In the genomic region with DNA sequence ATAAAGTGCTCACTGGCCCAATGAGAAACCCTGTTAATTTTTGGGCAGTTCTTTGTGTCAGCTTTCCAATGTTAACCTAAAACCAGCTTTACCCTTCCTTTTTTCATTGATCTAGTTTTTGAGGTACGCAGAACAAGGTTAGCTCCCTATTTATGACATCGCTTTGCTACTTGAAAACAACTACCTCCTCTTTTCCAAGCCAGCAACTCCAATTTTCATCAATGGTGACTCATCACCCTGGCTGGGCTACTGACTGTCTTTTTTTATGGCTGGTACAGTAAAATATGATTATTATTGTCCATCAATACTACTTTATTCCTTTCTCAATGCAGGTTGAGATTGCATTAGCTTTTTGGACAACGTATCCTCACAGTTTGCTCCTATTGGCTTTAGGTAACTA, we compare ENCODE assay signal across 19 cellular contexts. TPM values are rescaled to one million over a fixed set of nuclear protein-coding genes. Genes with fewer than 3 reads are reported as not detected.
DNase-seq lines count a peak whose midpoint lies in the region; ATAC-seq and TF ChIP-seq lines count a peak whose summit lies in the region.
"Had no signal": no experiment of that assay in that cellular context is flagged by ENCODE, and none has a peak within 500 bp of the region (broad histone marks: within the 10 kb centered on the region; RNA-seq: fewer than 3 reads in every experiment).

No MANE protein-coding gene starts in this region.

- H3K27ac ChIP-seq in IMR-90 (ENCODE audit: insufficient read depth, low read length) (no peak overlapping the region), foreskin keratinocyte (peak overlapping the region; percentile 71)
- H3K27ac ChIP-seq: HL-60 had no signal

- H4K8ac ChIP-seq in IMR-90 (ENCODE audit: low read depth in 2 of 2, low read length in 2 of 2): no peak overlapping the region

- no peak overlapping the region for H4K5ac ChIP-seq in IMR-90 (ENCODE audit: low read depth, low read length)

- in situ Hi-C loops in IMR-90 (cut with MboI; ENCODE audit: low sequenced_read_pairs): no loop called here

- no peak for TF ChIP-seq CTCF in IMR-90 (conservative IDR thresholded peaks at IDR 0.05; ENCODE audit: low read depth, low read length)
- no peak for TF ChIP-seq CTCF in foreskin keratinocyte (conservative IDR thresholded peaks at IDR 0.05)

- H2BK20ac ChIP-seq in IMR-90 (ENCODE audit: low read depth, low read length): no peak overlapping the region

- no peaks in the 10 kb centered on the region for H3K36me3 ChIP-seq in IMR-90 (ENCODE audit: control insufficient read depth, insufficient read depth, low read length)
- H3K36me3 ChIP-seq: MG63 had no signal

- H3K27me3 ChIP-seq in IMR-90 (ENCODE audit: control insufficient read depth, insufficient read depth, low read length): peaks cover 4% of the 10 kb centered on the region
- no peaks in the 10 kb centered on the region for H3K27me3 ChIP-seq in foreskin keratinocyte
- H3K27me3 ChIP-seq: MG63 had no signal

- CTCF ChIA-PET in IMR-90 (lab: Yijun Ruan, JAX): no interaction called here

- no peak overlapping the region for H3K56ac ChIP-seq in IMR-90 (ENCODE audit: extremely low read depth, insufficient read depth, low read length)

- H3K9me3 ChIP-seq in IMR-90 (ENCODE audit: control insufficient read depth, insufficient read depth, low read length): no peaks in the 10 kb centered on the region
- H3K9me3 ChIP-seq: MG63 had no signal

- intact Hi-C loops in IMR-90 (cut with micrococcal nuclease): no loop called here

- no peak overlapping the region for H2AK5ac ChIP-seq in IMR-90 (ENCODE audit: low read depth, low read length)

- H3K18ac ChIP-seq in IMR-90 (ENCODE audit: low read depth, low read length): no peak overlapping the region

- H3K4me3 ChIP-seq in IMR-90 (ENCODE audit: insufficient read depth, low read depth, low read length): no peak overlapping the region
- H3K4me3 ChIP-seq: MG63 had no signal

- peaks cover 2% of the 10 kb centered on the region; the same call in 1 of the 2 replicates for H3K9me1 ChIP-seq in IMR-90 (ENCODE audit: insufficient read depth, low read length)

- H2BK5ac ChIP-seq in IMR-90 (ENCODE audit: low read depth, low read length, poor library complexity, severe bottlenecking): no peak overlapping the region

- no peak overlapping the region for H4K91ac ChIP-seq in IMR-90 (ENCODE audit: insufficient read depth, low read depth, low read length)

- H3K4me1 ChIP-seq in IMR-90 (ENCODE audit: control insufficient read depth, insufficient read depth, low read length) (no peaks in the 10 kb centered on the region), foreskin keratinocyte (peaks cover 16% of the 10 kb centered on the region)

- 72% methylated on average over 2 of the region's 3 CpGs; no CpG with 5 or more reads in 1 of the 2 experiments for WGBS in IMR-90 (ENCODE audit: extremely low coverage in 2 of 2, insufficient read length in 1 of 2), 2 experiments

- H3K23ac ChIP-seq in IMR-90 (ENCODE audit: low read depth, low read length): no peak overlapping the region

- H3K14ac ChIP-seq in IMR-90 (replicated peaks; ENCODE audit: low read depth, low read length): no peak overlapping the region

- H3K4ac ChIP-seq in IMR-90 (ENCODE audit: low read depth, low read length): no peak overlapping the region

- no TSS peak for BruUV-seq in IMR-90 (replicated peaks; lab: Mats Ljungman, UMichigan)

- no peaks in the 10 kb centered on the region for H3K79me1 ChIP-seq in IMR-90 (ENCODE audit: low read depth in 1 of 2, low read length in 2 of 2)

- DNase-seq in AG08395 (ENCODE audit: low spot score): peak; percentile 8
- no peak for DNase-seq in IMR-90
- peak; percentile 2 for DNase-seq in amniotic stem cell (lab: John Stamatoyannopoulos, UW)
- peak in 1 of 2 donors; percentile 45 for DNase-seq in foreskin keratinocyte
- no peak for DNase-seq in activated naive CD4-positive, alpha-beta T cell (lab: John Stamatoyannopoulos, UW)
- DNase-seq in NCI-H1048 (lab: John Stamatoyannopoulos, UW): no peak
- DNase-seq: AML-193, DMS53, GDM1, KG1, MG63, NCI-H1105 treated with DMSO at 0.1 percent for 48 hours, NCI-H187 treated with DMSO at 0.1 percent for 48 hours, NCI-H510A, SHP77 treated with DMSO at 0.1 percent for 48 hours had no signal

- dilution Hi-C loops in IMR-90 (cut with HindIII; ENCODE audit: low sequenced_read_pairs, unreplicated experiment): no loop called here

- no peak overlapping the region for H2AFZ ChIP-seq in IMR-90 (replicated peaks; ENCODE audit: low read length, poor library complexity)

- no peak overlapping the region for H2BK15ac ChIP-seq in IMR-90 (ENCODE audit: low read depth, low read length)

- no peaks in the 10 kb centered on the region for H4K20me1 ChIP-seq in IMR-90 (ENCODE audit: insufficient read depth, low read length)

- H2AK9ac ChIP-seq in IMR-90 (replicated peaks; ENCODE audit: low read depth, low read length, poor library complexity): no peak overlapping the region

- no peak overlapping the region for H3K9ac ChIP-seq in IMR-90 (ENCODE audit: low read depth, low read length)

- POLR2A ChIA-PET in IMR-90 (lab: Charles Lee; ENCODE audit: unreplicated experiment): no interaction called here

- H3K4me2 ChIP-seq in IMR-90 (ENCODE audit: low read depth, low read length): no peak overlapping the region

- no peak for TF ChIP-seq POLR2A in IMR-90 (IDR thresholded peaks at IDR 0.05; ENCODE audit: low read depth, low read length)

- no peak overlapping the region for H2BK120ac ChIP-seq in IMR-90 (ENCODE audit: low read depth, low read length)

- ATAC-seq in IMR-90 (ENCODE audit: low read depth) (peak; percentile 21; the same call in 1 of the 2 replicates), foreskin keratinocyte (peak; percentile 43), GM18858 (IDR thresholded peaks at IDR 0.05; ENCODE audit: unreplicated experiment) (no peak), GM18520 (IDR thresholded peaks at IDR 0.05; ENCODE audit: unreplicated experiment) (no peak)
- ATAC-seq: HCT116 had no signal

- TF ChIP-seq RAD21 in IMR-90 (IDR thresholded peaks at IDR 0.05; ENCODE audit: low read length): no peak

TF ChIP-seq in IMR-90, 13 proteins besides CTCF, POLR2A, EP300 and RAD21:
- TF ChIP-seq SMC3 (IDR thresholded peaks at IDR 0.05; ENCODE audit: low read depth, low read length) (no peak), FOS (IDR thresholded peaks at IDR 0.05; ENCODE audit: low read depth, low read length) (no peak), BHLHE40 (IDR thresholded peaks at IDR 0.05; ENCODE audit: low read depth, low read length) (no peak), CHD1 (IDR thresholded peaks at IDR 0.05; ENCODE audit: low read depth, low read length) (no peak), RFX5 (IDR thresholded peaks at IDR 0.05; ENCODE audit: low read depth, low read length) (no peak), MAFK (IDR thresholded peaks at IDR 0.05; ENCODE audit: low read depth, low read length) (no peak), NFE2L2 (IDR thresholded peaks at IDR 0.05; ENCODE audit: low read depth, low read length) (no peak), MAZ (IDR thresholded peaks at IDR 0.05; ENCODE audit: borderline replicate concordance, low read depth, low read length) (no peak), CEBPB (IDR thresholded peaks at IDR 0.05; ENCODE audit: low read depth, low read length) (no peak), MXI1 (IDR thresholded peaks at IDR 0.05; ENCODE audit: borderline replicate concordance, low read depth, low read length) (no peak), RCOR1 (IDR thresholded peaks at IDR 0.05; ENCODE audit: insufficient replicate concordance, low read length) (no peak)
- TF ChIP-seq, protein P1, sequence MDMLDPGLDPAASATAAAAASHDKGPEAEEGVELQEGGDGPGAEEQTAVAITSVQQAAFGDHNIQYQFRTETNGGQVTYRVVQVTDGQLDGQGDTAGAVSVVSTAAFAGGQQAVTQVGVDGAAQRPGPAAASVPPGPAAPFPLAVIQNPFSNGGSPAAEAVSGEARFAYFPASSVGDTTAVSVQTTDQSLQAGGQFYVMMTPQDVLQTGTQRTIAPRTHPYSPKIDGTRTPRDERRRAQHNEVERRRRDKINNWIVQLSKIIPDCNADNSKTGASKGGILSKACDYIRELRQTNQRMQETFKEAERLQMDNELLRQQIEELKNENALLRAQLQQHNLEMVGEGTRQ (IDR thresholded peaks at IDR 0.05; ENCODE audit: low read depth, low read length): no peak
- TF ChIP-seq, protein P2, sequence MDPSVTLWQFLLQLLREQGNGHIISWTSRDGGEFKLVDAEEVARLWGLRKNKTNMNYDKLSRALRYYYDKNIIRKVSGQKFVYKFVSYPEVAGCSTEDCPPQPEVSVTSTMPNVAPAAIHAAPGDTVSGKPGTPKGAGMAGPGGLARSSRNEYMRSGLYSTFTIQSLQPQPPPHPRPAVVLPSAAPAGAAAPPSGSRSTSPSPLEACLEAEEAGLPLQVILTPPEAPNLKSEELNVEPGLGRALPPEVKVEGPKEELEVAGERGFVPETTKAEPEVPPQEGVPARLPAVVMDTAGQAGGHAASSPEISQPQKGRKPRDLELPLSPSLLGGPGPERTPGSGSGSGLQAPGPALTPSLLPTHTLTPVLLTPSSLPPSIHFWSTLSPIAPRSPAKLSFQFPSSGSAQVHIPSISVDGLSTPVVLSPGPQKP (IDR thresholded peaks at IDR 0.05; ENCODE audit: borderline replicate concordance, low read depth, low read length): no peak

RNA-seq across cellular contexts. Expression of a gene that starts 22.5 kb away (rescaled TPM):
- 1.6 and 1.7 TPM in 2 replicates for total RNA-seq in IMR-90 (2012; rRNA removed)
- 0.22 TPM in 2 replicates for polyA plus RNA-seq in IMR-90 (2012; rRNA removed)
- 0.01 and 0.53 TPM in 2 replicates for polyA plus RNA-seq in IMR-90 (2012; cell fraction: cytosol; rRNA removed)
- 0.26 TPM in 1 of 2 replicates, not detected in the other for polyA plus RNA-seq in IMR-90 (2012; cell fraction: nucleus; rRNA removed; ENCODE audit: low replicate concordance)
- total RNA-seq in foreskin keratinocyte: 2.2 and 2.5 TPM in 2 replicates
- polyA plus RNA-seq in foreskin keratinocyte: 0.20 and 0.35 TPM in 2 replicates

Comparison
In these comparisons a context has a peak if more than half of its experiments do, and no peak if none do; other contexts are left out.
1. DNase-seq: peak in AG08395 (single experiment) and amniotic stem cell (single experiment); none in IMR-90 (single experiment), activated naive CD4-positive, alpha-beta T cell (0 of 4) and NCI-H1048 (single experiment).
2. ATAC-seq: peak in IMR-90 (single experiment) and foreskin keratinocyte (single experiment); none in GM18858 (single experiment) and GM18520 (single experiment).